12 cellular contexts compared by ENCODE assay signal in the genomic region with DNA sequence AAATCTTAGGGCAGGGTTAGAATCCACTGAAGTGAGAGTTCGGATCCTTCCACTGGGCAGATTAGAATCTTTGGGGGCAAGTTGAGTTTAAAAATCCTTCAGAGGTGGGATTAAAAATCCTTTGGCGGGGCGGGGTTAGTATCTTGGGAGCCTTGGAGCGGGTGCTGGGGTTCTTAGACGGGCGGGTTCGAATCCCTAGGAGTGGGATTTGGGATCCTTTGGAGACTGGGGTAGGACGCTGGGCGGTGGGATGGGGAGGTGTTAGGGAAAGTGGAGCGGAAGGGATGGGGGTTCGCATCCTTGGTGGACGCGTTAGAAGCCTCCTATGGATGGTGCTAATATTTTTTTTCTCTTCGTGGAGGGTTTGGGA. TPM values are rescaled to one million over a fixed set of nuclear protein-coding genes. Genes with fewer than 3 reads are reported as not detected.
DNase-seq lines count a peak whose midpoint lies in the region; ATAC-seq and TF ChIP-seq lines count a peak whose summit lies in the region.
"Had no signal": no experiment of that assay in that cellular context is flagged by ENCODE, and none has a peak within 500 bp of the region (broad histone marks: within the 10 kb centered on the region; RNA-seq: fewer than 3 reads in every experiment).

No MANE protein-coding gene starts in this region.

- no peaks in the 10 kb centered on the region for H3K9me3 Mint-ChIP-seq in CD8-positive, alpha-beta memory T cell
- H3K9me3 Mint-ChIP-seq in IgD-negative memory B cell (no peaks in the 10 kb centered on the region), endodermal cell (no peaks in the 10 kb centered on the region)

- peaks cover 62 to 73% of the 10 kb centered on the region in 2 donors for H3K27me3 Mint-ChIP-seq in CD8-positive, alpha-beta memory T cell
- H3K27me3 Mint-ChIP-seq in IgD-negative memory B cell (peaks cover 11% of the 10 kb centered on the region), endodermal cell (ENCODE audit: insufficient read depth) (peaks cover 85% of the 10 kb centered on the region)

- no peak overlapping the region for H3K4me3 ChIP-seq in CD8-positive, alpha-beta memory T cell (ENCODE audit: low read length)
- peak overlapping the region; percentile 60 for H3K4me3 ChIP-seq in endodermal cell (ENCODE audit: low read length)
- H3K4me3 ChIP-seq in neutrophil (ENCODE audit: low read depth in 1 of 2, low read length in 1 of 2), result peak overlapping the region; percentile 99
- H3K4me3 ChIP-seq: SJSA1 had no signal

- no peaks in the 10 kb centered on the region for H3K9me3 ChIP-seq in CD8-positive, alpha-beta memory T cell (ENCODE audit: low read length)
- H3K9me3 ChIP-seq in endodermal cell (ENCODE audit: control insufficient read depth, low read length), result no peaks in the 10 kb centered on the region
- no peaks in the 10 kb centered on the region for H3K9me3 ChIP-seq in neutrophil
- H3K9me3 ChIP-seq: SJSA1 had no signal

- CTCF ChIA-PET in CD8-positive, alpha-beta memory T cell (lab: Charles Lee), result no interaction called here

- DNase-seq in CD8-positive, alpha-beta memory T cell, result no peak
- DNase-seq in endodermal cell (peak; percentile 49), NCI-H187 (lab: John Stamatoyannopoulos, UW) (no peak), cerebellar cortex (ENCODE audit: low spot score) (no peak), epidermal melanocyte (ENCODE audit: insufficient read length, low spot score) (no peak)
- DNase-seq: central memory CD4-positive, alpha-beta T cell; NCI-H524 treated with DMSO at 0.1 percent for 48 hours had no signal

- H3K4me1 Mint-ChIP-seq in CD8-positive, alpha-beta memory T cell, result peaks cover 17 to 21% (median 17%) of the 10 kb centered on the region in 3 donors
- H3K4me1 Mint-ChIP-seq in IgD-negative memory B cell (peaks cover 19 to 25% (median 23%) of the 10 kb centered on the region in 3 donors), endodermal cell (peaks cover 10% of the 10 kb centered on the region)

- peaks cover 48% of the 10 kb centered on the region for H3K27me3 ChIP-seq in CD8-positive, alpha-beta memory T cell (ENCODE audit: insufficient read depth, low read length, poor library complexity, severe bottlenecking)
- peaks cover 55% of the 10 kb centered on the region for H3K27me3 ChIP-seq in endodermal cell (ENCODE audit: control insufficient read depth, insufficient read depth, low read length, poor library complexity, severe bottlenecking)
- no peaks in the 10 kb centered on the region for H3K27me3 ChIP-seq in neutrophil

- no peak for ATAC-seq in HG02852 (IDR thresholded peaks at IDR 0.05; ENCODE audit: unreplicated experiment)

- H3K36me3 Mint-ChIP-seq in CD8-positive, alpha-beta memory T cell, result peaks cover 0 to 3% (median 0%) of the 10 kb centered on the region in 3 donors
- H3K36me3 Mint-ChIP-seq in IgD-negative memory B cell (peaks cover 2% of the 10 kb centered on the region), endodermal cell (ENCODE audit: low read depth) (no peaks in the 10 kb centered on the region)

- H3K27ac Mint-ChIP-seq in CD8-positive, alpha-beta memory T cell, result peak overlapping the region in 1 of 8 donors; percentile 41
- peak overlapping the region; percentile 78 to 96 (median 88) for H3K27ac Mint-ChIP-seq in IgD-negative memory B cell
- H3K27ac Mint-ChIP-seq in endodermal cell, result no peak overlapping the region

- H3K9ac ChIP-seq in endodermal cell (ENCODE audit: extremely low read depth, low read length, poor library complexity, severe bottlenecking), result no peak overlapping the region

- H3K4me1 ChIP-seq in CD8-positive, alpha-beta memory T cell (ENCODE audit: insufficient read depth, low read length), result peaks cover 20% of the 10 kb centered on the region
- H3K4me1 ChIP-seq in endodermal cell (ENCODE audit: control insufficient read depth, insufficient read depth, low read length) (no peaks in the 10 kb centered on the region), neutrophil (ENCODE audit: control insufficient read depth in 1 of 2, insufficient read depth in 1 of 2, low read depth in 1 of 2, low read length in 1 of 2) (peaks cover 60 to 61% of the 10 kb centered on the region in 2 experiments)
- H3K4me1 ChIP-seq: SJSA1 had no signal

- POLR2A ChIA-PET in CD8-positive, alpha-beta memory T cell (lab: Charles Lee), result no interaction called here

- no peak overlapping the region for H3K27ac ChIP-seq in CD8-positive, alpha-beta memory T cell (ENCODE audit: low read depth, low read length)
- H3K27ac ChIP-seq in endodermal cell (ENCODE audit: low read depth, low read length) (no peak overlapping the region), neutrophil (peak overlapping the region; percentile 100)
- H3K27ac ChIP-seq: SJSA1 had no signal

- WGBS in endodermal cell (ENCODE audit: insufficient coverage in 1 of 2, insufficient read length in 1 of 2), 2 experiments, result 40 to 45% methylated on average over 6 to 14 of the region's 14 CpGs

- H3K36me3 ChIP-seq in CD8-positive, alpha-beta memory T cell (ENCODE audit: insufficient read depth, low read length), result no peaks in the 10 kb centered on the region
- H3K36me3 ChIP-seq in endodermal cell (ENCODE audit: control insufficient read depth, insufficient read depth, low read length) (no peaks in the 10 kb centered on the region), neutrophil (peaks cover 31% of the 10 kb centered on the region)
- H3K36me3 ChIP-seq: SJSA1 had no signal

- TF ChIP-seq CTCF in endodermal cell (conservative IDR thresholded peaks at IDR 0.05) (no peak), neutrophil (IDR thresholded peaks at IDR 0.05) (no peak)

- H3K4me3 Mint-ChIP-seq in CD8-positive, alpha-beta memory T cell, result peak overlapping the region in 6 of 7 donors; percentile 65 to 80 (median 74)
- H3K4me3 Mint-ChIP-seq in IgD-negative memory B cell (peak overlapping the region; percentile 83 to 96 (median 92)), endodermal cell (peak overlapping the region; percentile 48)

RNA-seq across cellular contexts. Expression of a gene that starts 0.3 kb away (rescaled TPM):
- under 1 TPM; 0.28 to 0.53 TPM for total RNA-seq in CD8-positive, alpha-beta memory T cell
- polyA plus RNA-seq in CD8-positive, alpha-beta memory T cell, result not detected
- 52.0 TPM for polyA plus RNA-seq in IgD-negative memory B cell
- under 1 TPM; 0.24 to 0.40 TPM for total RNA-seq in endodermal cell
- 0.18 TPM for polyA plus RNA-seq in endodermal cell (2013, experiment 1 of 2)
- polyA plus RNA-seq in endodermal cell (2013, experiment 2 of 2), result 0.12 TPM
- total RNA-seq: SJSA1 had no signal

RNA-seq across cellular contexts. Expression of a gene that starts 41.5 kb away (rescaled TPM):
- not detected for total RNA-seq in CD8-positive, alpha-beta memory T cell
- polyA plus RNA-seq in CD8-positive, alpha-beta memory T cell, result not detected
- not detected for polyA plus RNA-seq in IgD-negative memory B cell
- total RNA-seq in endodermal cell, result 1 to 10 TPM; 5.2 to 7.8 TPM
- polyA plus RNA-seq in endodermal cell (2013, experiment 1 of 2), result 2.2 TPM
- polyA plus RNA-seq in endodermal cell (2013, experiment 2 of 2), result 2.2 TPM
- total RNA-seq: M059J, SJSA1 had no signal

RNA-seq across cellular contexts. Expression of a gene that starts 57.8 kb away (rescaled TPM):
- total RNA-seq in CD8-positive, alpha-beta memory T cell, result 10 to 100 TPM; 48.0 to 49.8 TPM
- polyA plus RNA-seq in CD8-positive, alpha-beta memory T cell, result 44.0 TPM
- polyA plus RNA-seq in IgD-negative memory B cell, result 30.1 TPM
- 10 to 100 TPM; 77.2 to 84.8 TPM for total RNA-seq in endodermal cell
- 46.0 TPM for polyA plus RNA-seq in endodermal cell (2013, experiment 1 of 2)
- 44.3 TPM for polyA plus RNA-seq in endodermal cell (2013, experiment 2 of 2)

Comparison
In these comparisons a context has a peak if more than half of its experiments do, and no peak if none do; other contexts are left out.
1. RNA of a gene that starts 41.5 kb away (total RNA-seq): 5.2 to 7.8 TPM in endodermal cell; not detected in CD8-positive, alpha-beta memory T cell; every median in the first group is over 4 times any median in the second.
2. Peak in every context shown above with its lines, with median percentiles within 50 percentile points of each other: H3K4me3 Mint-ChIP-seq.